Comparison of ENCODE assay signal across 8 cellular contexts in genomic region chr9:134455951-134456739, GRCh38.
A peak's percentile ranks its signal among the peaks of the same experiment; 100 is the strongest.
DNase-seq lines count a peak whose midpoint lies in the region; ATAC-seq and TF ChIP-seq lines count a peak whose summit lies in the region.

No MANE protein-coding gene starts in this region.

- RAD21 ChIA-PET in HCT116 (lab: Charles Lee; ENCODE audit: low non-redundant PET in 1 of 2, low total read pairs in 2 of 2, uncharacterized antibody in 2 of 2, unreplicated experiment in 2 of 2): no interaction called here

- peaks cover 6 to 15% of the 10 kb centered on the region in 2 experiments; a peak in 3 of 4 replicates for H3K4me1 ChIP-seq in HCT116 (ENCODE audit: control insufficient read depth in 1 of 2, insufficient read depth in 2 of 2, low read length in 2 of 2)

- H3K36me3 ChIP-seq in HCT116 (ENCODE audit: control insufficient read depth in 1 of 2, insufficient read depth in 2 of 2, low read length in 2 of 2): no peaks in the 10 kb centered on the region

- no peaks in the 10 kb centered on the region for H4K20me1 ChIP-seq in HCT116 (ENCODE audit: insufficient read depth)

- no peak for TF ChIP-seq RAD21 in HCT116 (IDR thresholded peaks at IDR 0.05; ENCODE audit: low read depth)

- ATAC-seq in HCT116: peak; percentile 72
- no peak for ATAC-seq in HG03521 (IDR thresholded peaks at IDR 0.05; ENCODE audit: unreplicated experiment)

- peak overlapping the region; percentile 82 for H2AFZ ChIP-seq in HCT116 (ENCODE audit: low read depth, low read length, poor library complexity, severe bottlenecking)

- no peak overlapping the region for H3K9ac ChIP-seq in HCT116 (ENCODE audit: low read length)

- intact Hi-C loops in HCT116 (cut with micrococcal nuclease): no loop called here

- peak overlapping the region; percentile 56 for H3K4me2 ChIP-seq in HCT116 (ENCODE audit: low read length)

- H3K4me3 ChIP-seq in HCT116 (replicated peaks in 1 of 2; ENCODE audit: low read depth in 1 of 2, low read length in 2 of 2): no peak overlapping the region

- DNase-seq in HCT116 (ENCODE audit: low read depth, low spot score) (peak; percentile 35), T-helper 9 cell (peak; percentile 57), astrocyte of the hippocampus (ENCODE audit: low read depth, low spot score) (peak; percentile 97), iris pigment epithelial cell (ENCODE audit: low read depth) (peak; percentile 97), NCI-H1048 (lab: John Stamatoyannopoulos, UW) (no peak), OCI-M1 (lab: John Stamatoyannopoulos, UW) (no peak)
- peak; percentile 37 to 51 (median 44) for DNase-seq in stimulated activated CD4-positive, alpha-beta T cell treated with anti-CD3 and anti-CD28 coated beads, Interleukin-12 subunit alpha, Interleukin-12 subunit beta, amount 100 ng/mL, for 48 hours (ENCODE audit: low read depth in 2 of 3, low spot score in 1 of 3)

- no peak overlapping the region; the same call in 1 of the 2 replicates for H3K27ac ChIP-seq in HCT116 (ENCODE audit: low read depth, low read length)

- no TSS peak for BruUV-seq in HCT116 (replicated peaks; lab: Mats Ljungman, UMichigan)

- POLR2A ChIA-PET in HCT116 (lab: Charles Lee): no interaction called here

- peaks cover 0 to 4% of the 10 kb centered on the region in 2 experiments; a peak in 1 of 4 replicates for H3K9me3 ChIP-seq in HCT116 (ENCODE audit: control insufficient read depth in 1 of 2, insufficient read depth in 1 of 2, low read depth in 1 of 2, low read length in 2 of 2)

- CTCF ChIA-PET in HCT116 (lab: Charles Lee): interaction anchor here (1.0 to 1.4 kb wide), 2 partner anchors 13 to 233 kb away, joined by 3 to 5 read pairs; no protein-coding TSS in a partner anchor

- TF ChIP-seq CTCF in HCT116 (IDR thresholded peaks at IDR 0.05 in 2 of 3, conservative IDR thresholded peaks at IDR 0.05 in 1 of 3; ENCODE audit: borderline replicate concordance in 1 of 3, insufficient read depth in 1 of 3, low read depth in 2 of 3, low read length in 2 of 3): no peak

- no peaks in the 10 kb centered on the region for H3K79me2 ChIP-seq in HCT116 (ENCODE audit: insufficient read depth, low read length)

- H3K27me3 ChIP-seq in HCT116 (ENCODE audit: insufficient read depth, low read length): no peaks in the 10 kb centered on the region

- no peaks in the 10 kb centered on the region for H3K9me2 ChIP-seq in HCT116 (ENCODE audit: insufficient read depth)

- no peak for TF ChIP-seq POLR2A in HCT116 (IDR thresholded peaks at IDR 0.05; ENCODE audit: borderline replicate concordance, extremely low read depth, insufficient read depth, insufficient read length)

TF ChIP-seq in HCT116, 20 proteins besides CTCF, POLR2A, EP300 and RAD21:
- no peak for TF ChIP-seq ATF3 (IDR thresholded peaks at IDR 0.05)
- TF ChIP-seq, protein P1, sequence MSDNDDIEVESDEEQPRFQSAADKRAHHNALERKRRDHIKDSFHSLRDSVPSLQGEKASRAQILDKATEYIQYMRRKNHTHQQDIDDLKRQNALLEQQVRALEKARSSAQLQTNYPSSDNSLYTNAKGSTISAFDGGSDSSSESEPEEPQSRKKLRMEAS (IDR thresholded peaks at IDR 0.05): peak; percentile 51; the same call in 1 of the 2 replicates
- peak; percentile 46; the same call in 1 of the 2 replicates for TF ChIP-seq FOSL1 (IDR thresholded peaks at IDR 0.05; ENCODE audit: low read depth)
TF ChIP-seq in HCT116: peak in this region for 2.

Comparison
In these comparisons a context has a peak if more than half of its experiments do, and no peak if none do; other contexts are left out.
1. DNase-seq: peak in HCT116 (single experiment), T-helper 9 cell (single experiment), astrocyte of the hippocampus (single experiment), iris pigment epithelial cell (single experiment) and stimulated activated CD4-positive, alpha-beta T cell treated with anti-CD3 and anti-CD28 coated beads, Interleukin-12 subunit alpha, Interleukin-12 subunit beta, amount 100 ng/mL, for 48 hours (3 of 3); none in NCI-H1048 (single experiment) and OCI-M1 (single experiment).